1 cellular context compared by ENCODE assay signal in the genomic region with DNA sequence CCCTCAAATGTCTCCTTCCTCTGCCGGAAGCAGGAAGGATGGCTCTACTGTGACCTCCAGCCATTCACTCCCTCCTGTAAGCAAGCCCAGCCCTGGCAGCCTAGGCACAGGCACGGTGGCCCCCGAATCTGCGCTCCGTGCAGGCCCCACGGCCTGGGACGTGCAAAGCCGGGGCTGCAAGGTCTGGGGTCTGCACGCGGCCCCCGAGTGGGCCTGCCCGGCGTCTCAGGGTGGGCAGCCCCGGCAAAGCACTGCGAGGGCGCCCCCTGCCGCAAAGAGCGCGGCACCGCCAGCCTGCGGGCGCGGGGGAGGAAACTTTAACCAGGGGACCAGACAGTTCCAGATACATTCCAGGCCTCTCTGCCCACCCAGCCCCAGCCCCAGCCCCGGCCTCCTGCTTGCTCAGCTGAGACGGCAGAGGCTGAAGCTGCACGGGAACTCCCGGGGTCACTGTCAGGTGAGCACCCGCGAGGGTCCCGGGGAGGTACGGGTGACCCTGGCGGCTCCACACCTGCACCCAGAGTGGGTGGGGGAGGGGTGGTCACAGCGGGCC.
TF ChIP-seq lines count a peak whose summit lies in the region.

No MANE protein-coding gene starts in this region.

TF ChIP-seq in HEK293, 187 proteins besides CTCF, POLR2A, EP300 and RAD21 (continued from another document):
- TF ChIP-seq SP2 (tag by site-specific recombination; IDR thresholded peaks at IDR 0.05) (no peak), ZNF792 (tag by site-specific recombination; IDR thresholded peaks at IDR 0.05) (no peak), ZNF621 (tag by site-specific recombination; IDR thresholded peaks at IDR 0.05) (no peak), GLI2 (tag by site-specific recombination; IDR thresholded peaks at IDR 0.05; ENCODE audit: borderline replicate concordance, low read depth) (no peak), ZNF701 (tag by site-specific recombination; IDR thresholded peaks at IDR 0.05) (no peak), ZNF37A (tag by site-specific recombination; IDR thresholded peaks at IDR 0.05) (no peak)
- TF ChIP-seq, protein P1, sequence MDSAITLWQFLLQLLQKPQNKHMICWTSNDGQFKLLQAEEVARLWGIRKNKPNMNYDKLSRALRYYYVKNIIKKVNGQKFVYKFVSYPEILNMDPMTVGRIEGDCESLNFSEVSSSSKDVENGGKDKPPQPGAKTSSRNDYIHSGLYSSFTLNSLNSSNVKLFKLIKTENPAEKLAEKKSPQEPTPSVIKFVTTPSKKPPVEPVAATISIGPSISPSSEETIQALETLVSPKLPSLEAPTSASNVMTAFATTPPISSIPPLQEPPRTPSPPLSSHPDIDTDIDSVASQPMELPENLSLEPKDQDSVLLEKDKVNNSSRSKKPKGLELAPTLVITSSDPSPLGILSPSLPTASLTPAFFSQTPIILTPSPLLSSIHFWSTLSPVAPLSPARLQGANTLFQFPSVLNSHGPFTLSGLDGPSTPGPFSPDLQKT (IDR thresholded peaks at IDR 0.05; ENCODE audit: borderline replicate concordance, low read depth, low read length), result no peak
- TF ChIP-seq, protein P2, sequence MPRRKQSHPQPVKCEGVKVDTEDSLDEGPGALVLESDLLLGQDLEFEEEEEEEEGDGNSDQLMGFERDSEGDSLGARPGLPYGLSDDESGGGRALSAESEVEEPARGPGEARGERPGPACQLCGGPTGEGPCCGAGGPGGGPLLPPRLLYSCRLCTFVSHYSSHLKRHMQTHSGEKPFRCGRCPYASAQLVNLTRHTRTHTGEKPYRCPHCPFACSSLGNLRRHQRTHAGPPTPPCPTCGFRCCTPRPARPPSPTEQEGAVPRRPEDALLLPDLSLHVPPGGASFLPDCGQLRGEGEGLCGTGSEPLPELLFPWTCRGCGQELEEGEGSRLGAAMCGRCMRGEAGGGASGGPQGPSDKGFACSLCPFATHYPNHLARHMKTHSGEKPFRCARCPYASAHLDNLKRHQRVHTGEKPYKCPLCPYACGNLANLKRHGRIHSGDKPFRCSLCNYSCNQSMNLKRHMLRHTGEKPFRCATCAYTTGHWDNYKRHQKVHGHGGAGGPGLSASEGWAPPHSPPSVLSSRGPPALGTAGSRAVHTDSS (tag by site-specific recombination; IDR thresholded peaks at IDR 0.05), result no peak
